ENCODE assay signal across 27 cellular contexts in the genomic region with DNA sequence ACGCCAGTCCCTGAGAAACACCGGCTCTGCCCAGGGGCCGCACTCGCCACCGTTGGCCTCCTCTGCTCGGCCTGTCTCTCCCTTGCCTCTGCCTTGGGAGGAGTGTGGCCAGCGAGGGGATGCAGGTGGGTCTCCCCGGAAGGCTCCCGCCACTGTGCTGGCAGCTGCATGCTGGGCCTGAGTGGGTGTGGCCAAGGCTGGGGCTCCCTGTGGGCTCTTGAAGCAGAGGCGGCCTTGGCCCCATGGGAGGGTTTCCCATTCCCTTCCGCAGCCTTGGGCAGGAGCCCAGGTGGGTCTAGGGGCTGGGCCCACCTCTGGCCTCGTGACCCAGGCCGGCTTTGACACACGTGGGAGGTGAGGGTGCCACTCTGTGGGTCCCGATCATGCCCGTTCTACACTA. TPM values are rescaled to one million over a fixed set of nuclear protein-coding genes. Genes with fewer than 3 reads are reported as not detected.
DNase-seq lines count a peak whose midpoint lies in the region; ATAC-seq, FAIRE-seq and TF ChIP-seq lines count a peak whose summit lies in the region.
"Had no signal": no experiment of that assay in that cellular context is flagged by ENCODE, and none has a peak within 500 bp of the region (broad histone marks: within the 10 kb centered on the region; RNA-seq: fewer than 3 reads in every experiment).

No MANE protein-coding gene starts in this region.

- no peak for FAIRE-seq in K562 (lab: Jason Lieb, UNC)
- FAIRE-seq: endometrium, HTR-8/SVneo had no signal

- in situ Hi-C loops in K562 (cut with MboI), result no loop called here

- DNase-seq in HUDEP-2 (lab: John Stamatoyannopoulos, UW; ENCODE audit: unreplicated experiment in 76 of 76) (peak in 69 of 76 experiments; percentile 3 to 96 (median 59)), K562 (ENCODE audit: extremely low read depth in 1 of 4, low spot score in 3 of 4) (peak in 3 of 4 experiments; percentile 50 to 60 (median 57)), sigmoid colon (no peak), ureter (ENCODE audit: low spot score) (no peak)
- DNase-seq: activated CD4-positive, alpha-beta T cell treated with anti-CD3 and anti-CD28 coated beads, Interleukin-2, amount 10 ng/mL, durations not matched to agents 24 days and 14 days; activated naive CD8-positive, alpha-beta T cell treated with anti-CD3 and anti-CD28 coated beads, Interleukin-2, amount 50 U/mL, for 24 hours; activated T-cell treated with anti-CD3 and anti-CD28 coated beads, Interleukin-2, amount 50 U/mL, for 48 hours; Calu3; esophagus squamous epithelium; foreskin melanocyte; HCEC 1CT; left cardiac atrium; mammary epithelial cell; NCI-H1694; NCI-H510A; right cardiac atrium; SHP77 treated with DMSO at 0.1 percent for 48 hours; stimulated activated CD4-positive, alpha-beta T cell treated with anti-CD3 and anti-CD28 coated beads, Interleukin-2, amount 100 ng/mL, for 48 hours; SW 1271; upper lobe of right lung had no signal

- CTCF ChIA-PET in K562 (lab: Yijun Ruan, JAX; ENCODE audit: low intra/inter-chr PET ratio), result no interaction called here

- no peaks in the 10 kb centered on the region for H3K9me1 ChIP-seq in K562 (ENCODE audit: control insufficient read depth, insufficient read depth, low read length)

- peak overlapping the region; percentile 35; the same call in 1 of the 2 replicates for H3K27ac ChIP-seq in BLaER1
- H3K27ac ChIP-seq in K562 (ENCODE audit: extremely low read depth, low read depth, low read length), result no peak overlapping the region
- H3K27ac ChIP-seq in sigmoid colon, result no peak overlapping the region
- H3K27ac ChIP-seq: C4-2B, esophagus squamous epithelium, KMS-11, parathyroid adenoma, upper lobe of right lung had no signal

- no TSS peak for BruUV-seq in K562 (replicated peaks; lab: Mats Ljungman, UMichigan)

- H3K4me3 ChIP-seq in BLaER1 (peak overlapping the region; percentile 41; the same call in 1 of the 2 replicates), K562 (no peak overlapping the region), sigmoid colon (no peak overlapping the region)
- H3K4me3 ChIP-seq: esophagus squamous epithelium, upper lobe of right lung had no signal

- 36% methylated on average over 16 of the region's 16 CpGs for WGBS in K562 (ENCODE audit: insufficient coverage, low coverage, missing lambda C conversion rate)
- WGBS in sigmoid colon, 2 donors, result 21 to 59% methylated on average over 16 of the region's 16 CpGs

- H3K4me2 ChIP-seq in BLaER1 (peak overlapping the region; percentile 90), K562 (ENCODE audit: insufficient read depth, low read length) (peak overlapping the region; percentile 48)
- H3K4me2 ChIP-seq: KMS-11 had no signal

- H3K9me3 ChIP-seq in BLaER1 (no peaks in the 10 kb centered on the region), K562 (replicated peaks; ENCODE audit: control insufficient read depth, insufficient read depth, low read depth, low read length) (no peaks in the 10 kb centered on the region; the same call in 1 of the 2 replicates), sigmoid colon (no peaks in the 10 kb centered on the region)
- H3K9me3 ChIP-seq: esophagus squamous epithelium, upper lobe of right lung had no signal

- no peaks in the 10 kb centered on the region for H3K79me2 ChIP-seq in K562 (ENCODE audit: control insufficient read depth, insufficient read depth, low read length)
- H3K79me2 ChIP-seq: parathyroid adenoma had no signal

- TF ChIP-seq CTCF in K562 (IDR thresholded peaks at IDR 0.05 in 2 of 3, conservative IDR thresholded peaks at IDR 0.05 in 1 of 3; ENCODE audit: insufficient read depth in 2 of 3, low read depth in 1 of 3, low read length in 3 of 3), result no peak
- TF ChIP-seq CTCF in sigmoid colon (IDR thresholded peaks at IDR 0.05), result no peak

- POLR2A ChIA-PET in K562 (lab: Yijun Ruan, JAX), result interaction anchor here (0.6 to 1.6 kb wide), 4 partner anchors 13 to 263 kb away, joined by 3 to 6 read pairs (median 4); no protein-coding TSS in a partner anchor

- TF ChIP-seq EP300 in K562 (IDR thresholded peaks at IDR 0.05; ENCODE audit: low read length) (no peak), sigmoid colon (IDR thresholded peaks at IDR 0.05) (no peak)

- intact Hi-C loops in K562 (cut with micrococcal nuclease), result no loop called here
- intact Hi-C loops in sigmoid colon (cut with DNase I), result no loop called here

- peak overlapping the region; percentile 85 for H2AFZ ChIP-seq in K562 (ENCODE audit: low read depth, low read length)
- H2AFZ ChIP-seq: parathyroid adenoma had no signal

- no peak for TF ChIP-seq RAD21 in K562 (CRISPR knock-in tag; conservative IDR thresholded peaks at IDR 0.05 in 1 of 2, IDR thresholded peaks at IDR 0.05 in 1 of 2)

- H4K20me1 ChIP-seq in BLaER1 (peaks cover 64% of the 10 kb centered on the region), K562 (replicated peaks; ENCODE audit: control insufficient read depth, insufficient read depth, low read length) (no peaks in the 10 kb centered on the region)

- peak overlapping the region; percentile 20; the same call in 1 of the 2 replicates for H3K9ac ChIP-seq in BLaER1
- peak overlapping the region in 1 of 2 experiments; percentile 89; a peak in 2 of 4 replicates for H3K9ac ChIP-seq in K562 (ENCODE audit: insufficient read depth in 1 of 2, low read depth in 2 of 2, low read length in 2 of 2)
- H3K9ac ChIP-seq: KMS-11, parathyroid adenoma had no signal

- H3K4me1 ChIP-seq in BLaER1 (peaks cover 68% of the 10 kb centered on the region), K562 (replicated peaks in 1 of 2; ENCODE audit: control insufficient read depth in 2 of 2, insufficient read depth in 2 of 2, low read length in 2 of 2) (peaks cover 3 to 90% of the 10 kb centered on the region in 2 experiments; a peak in 4 of 5 replicates), sigmoid colon (peaks cover 0 to 12% (median 11%) of the 10 kb centered on the region in 4 donors)
- H3K4me1 ChIP-seq: parathyroid adenoma, upper lobe of right lung had no signal

- ATAC-seq in K562 (peak; percentile 46), HG03159 (IDR thresholded peaks at IDR 0.05; ENCODE audit: unreplicated experiment) (no peak)
- ATAC-seq: activated naive CD8-positive, alpha-beta T cell treated with anti-CD3 and anti-CD28 coated beads, Interleukin-2, amount 50 U/mL, for 24 hours; left cardiac atrium; right cardiac atrium; upper lobe of right lung had no signal

- no peak for TF ChIP-seq POLR2A in K562 (conservative IDR thresholded peaks at IDR 0.05)
- TF ChIP-seq POLR2A in sigmoid colon (IDR thresholded peaks at IDR 0.05), result no peak

- peaks cover 43% of the 10 kb centered on the region for H3K27me3 ChIP-seq in BLaER1
- 0 out of 5 replicates have a peak, but pooled peaks cover 0 to 6% of the 10 kb centered on the region in 2 experiments for H3K27me3 ChIP-seq in K562 (ENCODE audit: control insufficient read depth in 2 of 2, insufficient read depth in 2 of 2, low read length in 2 of 2)
- H3K27me3 ChIP-seq in sigmoid colon, result peaks cover 0 to 68% (median 44%) of the 10 kb centered on the region in 3 donors

- H3K36me3 ChIP-seq in BLaER1, result peaks cover 14% of the 10 kb centered on the region
- peaks cover 6% of the 10 kb centered on the region; the same call in 2 of the 3 replicates for H3K36me3 ChIP-seq in K562 (ENCODE audit: control insufficient read depth, insufficient read depth, low read length)
- no peaks in the 10 kb centered on the region for H3K36me3 ChIP-seq in sigmoid colon
- H3K36me3 ChIP-seq: esophagus squamous epithelium, upper lobe of right lung had no signal

RNA-seq across cellular contexts. Expression of gene FGFRL1, which starts 19.1 kb away (rescaled TPM):
- total RNA-seq in K562 (2011; cell fraction: chromatin; rRNA removed; ENCODE audit: low replicate concordance), result 24.3 and 107 TPM in 2 replicates
- 71.6 and 76.2 TPM in 2 replicates for total RNA-seq in K562 (2011; cell fraction: nucleolus; rRNA removed)
- total RNA-seq in K562 (2011; cell fraction: nucleoplasm; rRNA removed), result 78.9 and 124 TPM in 2 replicates
- total RNA-seq in K562 (2014; rRNA removed) (21.6 and 30.7 TPM in 2 replicates), K562 (2014; rRNA removed; fragmentation: Illumina TruSeq; extraction: Trizol) (5.3 and 7.1 TPM in 2 replicates), K562 (2015; rRNA removed; fragmentation: Illumina TruSeq; extraction: Trizol) (10.4 and 11.4 TPM in 2 replicates), K562 (2021) (45.6 and 49.9 TPM in 2 replicates), sigmoid colon (10 to 100 TPM in 1 of 4 donors, 1 to 10 TPM in 3; 6.1 to 10.0 (median 8.0) TPM), ureter (13.0 TPM)
- polyA plus RNA-seq in K562 (2011; rRNA removed) (14.6 and 18.3 TPM in 2 replicates), K562 (2014; fragmentation: Illumina TruSeq; extraction: Trizol) (17.1 and 25.2 TPM in 2 replicates), K562 (2014; fragmentation: Nextera tagmentation; extraction: Ambion mirVana) (under 1 TPM; 0.34 to 0.53 TPM), K562 (2014; rRNA removed) (15.1 and 15.6 TPM in 2 replicates), sigmoid colon (10 to 100 TPM in 1 of 3 donors, 1 to 10 TPM in 2; 1.2 to 12.1 (median 3.0) TPM)
- 39.0 and 72.2 TPM in 2 replicates for polyA plus RNA-seq in K562 (2011; cell fraction: cytosol; rRNA removed)
- polyA plus RNA-seq in K562 (2011; cell fraction: nucleus; rRNA removed), result 55.9 and 72.5 TPM in 2 replicates
- 28.5 and 35.1 TPM in 2 replicates for polyA plus RNA-seq in K562 (2012)
- 73.8 and 144 TPM in 2 replicates for polyA minus RNA-seq in K562 (2011; rRNA and poly(A)+ RNA removed)
- polyA minus RNA-seq in K562 (2011; cell fraction: cytosol; rRNA and poly(A)+ RNA removed), result 42.8 and 52.2 TPM in 2 replicates
- 20.8 and 21.0 TPM in 2 replicates for polyA minus RNA-seq in K562 (2011; cell fraction: nucleus; rRNA and poly(A)+ RNA removed)

RNA-seq across cellular contexts. Expression of gene SLC26A1, which starts 37.4 kb away (rescaled TPM):
- total RNA-seq in K562 (2011; cell fraction: chromatin; rRNA removed; ENCODE audit: low replicate concordance), result 5.5 and 11.7 TPM in 2 replicates
- total RNA-seq in K562 (2011; cell fraction: nucleolus; rRNA removed), result 8.4 and 9.3 TPM in 2 replicates
- total RNA-seq in K562 (2011; cell fraction: nucleoplasm; rRNA removed), result 4.1 and 4.2 TPM in 2 replicates
- total RNA-seq in K562 (2014; rRNA removed) (1.6 TPM in 2 replicates), K562 (2014; rRNA removed; fragmentation: Illumina TruSeq; extraction: Trizol) (0.40 and 0.96 TPM in 2 replicates), K562 (2015; rRNA removed; fragmentation: Illumina TruSeq; extraction: Trizol) (1.8 and 2.2 TPM in 2 replicates), K562 (2021) (3.1 and 4.2 TPM in 2 replicates), sigmoid colon (not detected), ureter (0.18 TPM)
- polyA plus RNA-seq in K562 (2011; rRNA removed) (0.95 and 2.0 TPM in 2 replicates), K562 (2014; fragmentation: Illumina TruSeq; extraction: Trizol) (0.56 and 0.69 TPM in 2 replicates), K562 (2014; fragmentation: Nextera tagmentation; extraction: Ambion mirVana) (under 1 TPM; 0.11 to 0.24 TPM), K562 (2014; rRNA removed) (1.4 and 2.1 TPM in 2 replicates), sigmoid colon (1 to 10 TPM in 1 of 3 donors, not detected in 2; 1.1 TPM)
- 1.0 and 2.7 TPM in 2 replicates for polyA plus RNA-seq in K562 (2011; cell fraction: cytosol; rRNA removed)
- polyA plus RNA-seq in K562 (2011; cell fraction: nucleus; rRNA removed), result 9.1 and 12.1 TPM in 2 replicates
- 4.4 and 8.2 TPM in 2 replicates for polyA plus RNA-seq in K562 (2012)
- polyA minus RNA-seq in K562 (2011; rRNA and poly(A)+ RNA removed), result 0.51 and 0.74 TPM in 2 replicates
- polyA minus RNA-seq in K562 (2011; cell fraction: cytosol; rRNA and poly(A)+ RNA removed), result 1.7 TPM in 2 replicates
- 3.9 and 6.3 TPM in 2 replicates for polyA minus RNA-seq in K562 (2011; cell fraction: nucleus; rRNA and poly(A)+ RNA removed)
- total RNA-seq: activated CD4-positive, alpha-beta T cell treated with anti-CD3 and anti-CD28 coated beads, Interleukin-2, amount 10 ng/mL, durations not matched to agents 24 days and 14 days; esophagus squamous epithelium; mammary epithelial cell had no signal
- polyA plus RNA-seq: mammary epithelial cell had no signal

RNA-seq across cellular contexts. Expression of gene IDUA, which starts 43.7 kb away (rescaled TPM):
- total RNA-seq in K562 (2011; cell fraction: chromatin; rRNA removed; ENCODE audit: low replicate concordance), result 7.8 and 35.6 TPM in 2 replicates
- 35.8 and 36.4 TPM in 2 replicates for total RNA-seq in K562 (2011; cell fraction: nucleolus; rRNA removed)
- total RNA-seq in K562 (2011; cell fraction: nucleoplasm; rRNA removed), result 12.5 and 18.8 TPM in 2 replicates
- total RNA-seq in K562 (2014; rRNA removed) (9.9 and 10.1 TPM in 2 replicates), K562 (2014; rRNA removed; fragmentation: Illumina TruSeq; extraction: Trizol) (0.26 and 0.69 TPM in 2 replicates), K562 (2015; rRNA removed; fragmentation: Illumina TruSeq; extraction: Trizol) (3.1 and 4.8 TPM in 2 replicates), K562 (2021) (13.6 and 16.1 TPM in 2 replicates), sigmoid colon (10 to 100 TPM in 1 of 4 donors, 1 to 10 TPM in 3; 7.1 to 15.2 (median 7.6) TPM), ureter (76.4 TPM)
- polyA plus RNA-seq in K562 (2011; rRNA removed) (1.2 and 2.2 TPM in 2 replicates), K562 (2014; fragmentation: Illumina TruSeq; extraction: Trizol) (0.30 and 1.2 TPM in 2 replicates), K562 (2014; fragmentation: Nextera tagmentation; extraction: Ambion mirVana) (under 1 TPM; 0.04 to 0.13 TPM), K562 (2014; rRNA removed) (11.2 and 14.1 TPM in 2 replicates), sigmoid colon (10 to 100 TPM in 1 of 3 donors, 1 to 10 TPM in 2; 1.2 to 13.3 (median 4.2) TPM)
- polyA plus RNA-seq in K562 (2011; cell fraction: cytosol; rRNA removed), result 0.90 and 2.8 TPM in 2 replicates
- 34.5 and 72.8 TPM in 2 replicates for polyA plus RNA-seq in K562 (2011; cell fraction: nucleus; rRNA removed)
- polyA plus RNA-seq in K562 (2012), result 9.8 and 26.2 TPM in 2 replicates
- polyA minus RNA-seq in K562 (2011; rRNA and poly(A)+ RNA removed), result 0.36 and 0.70 TPM in 2 replicates
- 7.3 and 13.7 TPM in 2 replicates for polyA minus RNA-seq in K562 (2011; cell fraction: cytosol; rRNA and poly(A)+ RNA removed)
- polyA minus RNA-seq in K562 (2011; cell fraction: nucleus; rRNA and poly(A)+ RNA removed), result 10.0 and 12.1 TPM in 2 replicates

RNA-seq across cellular contexts. Expression of gene DGKQ, which starts 57.2 kb away (rescaled TPM):
- total RNA-seq in K562 (2011; cell fraction: chromatin; rRNA removed; ENCODE audit: low replicate concordance), result 27.1 and 96.1 TPM in 2 replicates
- 70.2 and 86.6 TPM in 2 replicates for total RNA-seq in K562 (2011; cell fraction: nucleolus; rRNA removed)
- 28.7 and 35.0 TPM in 2 replicates for total RNA-seq in K562 (2011; cell fraction: nucleoplasm; rRNA removed)
- 17.0 and 19.1 TPM in 2 replicates for total RNA-seq in K562 (2014; rRNA removed)
- 1.2 and 1.7 TPM in 2 replicates for total RNA-seq in K562 (2014; rRNA removed; fragmentation: Illumina TruSeq; extraction: Trizol)
- total RNA-seq in K562 (2015; rRNA removed; fragmentation: Illumina TruSeq; extraction: Trizol), result 6.1 and 6.3 TPM in 2 replicates
- total RNA-seq in K562 (2021), result 18.4 and 22.0 TPM in 2 replicates
- 5.6 and 6.8 TPM in 2 replicates for polyA plus RNA-seq in K562 (2011; rRNA removed)
- 5.6 and 16.4 TPM in 2 replicates for polyA plus RNA-seq in K562 (2011; cell fraction: cytosol; rRNA removed)
- polyA plus RNA-seq in K562 (2011; cell fraction: nucleus; rRNA removed), result 86.6 and 144 TPM in 2 replicates
- polyA plus RNA-seq in K562 (2012), result 13.1 and 23.6 TPM in 2 replicates
- polyA plus RNA-seq in K562 (2014; fragmentation: Illumina TruSeq; extraction: Trizol), result 2.6 and 7.3 TPM in 2 replicates
- under 1 TPM; 0.17 to 0.27 TPM for polyA plus RNA-seq in K562 (2014; fragmentation: Nextera tagmentation; extraction: Ambion mirVana)
- 15.3 and 15.7 TPM in 2 replicates for polyA plus RNA-seq in K562 (2014; rRNA removed)
- 1.9 and 2.5 TPM in 2 replicates for polyA minus RNA-seq in K562 (2011; rRNA and poly(A)+ RNA removed)
- polyA minus RNA-seq in K562 (2011; cell fraction: cytosol; rRNA and poly(A)+ RNA removed), result 5.5 and 7.7 TPM in 2 replicates
- polyA minus RNA-seq in K562 (2011; cell fraction: nucleus; rRNA and poly(A)+ RNA removed), result 17.1 and 17.2 TPM in 2 replicates
- total RNA-seq in sigmoid colon, result 1 to 10 TPM; 3.5 to 8.9 (median 5.1) TPM
- 10 to 100 TPM; 19.8 to 26.2 (median 23.6) TPM for polyA plus RNA-seq in sigmoid colon
- total RNA-seq in ureter, result 17.0 TPM

Comparison
In these comparisons a context has a peak if more than half of its experiments do, and no peak if none do; other contexts are left out.
1. DNase-seq: peak in HUDEP-2 (69 of 76) and K562 (3 of 4); none in sigmoid colon (single experiment) and ureter (single experiment).